ENCODE assay signal across 2 cellular contexts in the genomic region with DNA sequence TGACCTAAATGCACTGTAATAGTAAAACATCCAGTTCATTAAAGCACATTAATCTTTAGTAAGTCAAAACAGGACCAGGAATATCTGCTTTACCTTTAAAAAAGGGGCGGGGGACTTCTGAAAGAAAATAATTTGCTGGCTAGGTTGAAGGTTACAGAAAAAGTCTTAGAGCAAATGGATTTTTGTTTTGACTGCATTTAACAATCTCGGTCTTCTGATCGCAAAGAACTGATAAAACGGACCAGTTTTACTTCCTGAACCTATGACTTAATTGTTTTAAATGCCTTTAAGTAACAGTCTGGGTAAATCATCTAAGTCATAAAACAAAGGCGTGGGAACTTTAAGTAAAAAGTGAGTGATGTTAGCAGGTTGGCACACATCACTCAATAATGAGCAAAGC.
TF ChIP-seq lines count a peak whose summit lies in the region.

No MANE protein-coding gene starts in this region.

TF ChIP-seq in SK-N-SH, 30 proteins besides CTCF, POLR2A, EP300 and RAD21 (continued from another document):
- TF ChIP-seq, protein P1, sequence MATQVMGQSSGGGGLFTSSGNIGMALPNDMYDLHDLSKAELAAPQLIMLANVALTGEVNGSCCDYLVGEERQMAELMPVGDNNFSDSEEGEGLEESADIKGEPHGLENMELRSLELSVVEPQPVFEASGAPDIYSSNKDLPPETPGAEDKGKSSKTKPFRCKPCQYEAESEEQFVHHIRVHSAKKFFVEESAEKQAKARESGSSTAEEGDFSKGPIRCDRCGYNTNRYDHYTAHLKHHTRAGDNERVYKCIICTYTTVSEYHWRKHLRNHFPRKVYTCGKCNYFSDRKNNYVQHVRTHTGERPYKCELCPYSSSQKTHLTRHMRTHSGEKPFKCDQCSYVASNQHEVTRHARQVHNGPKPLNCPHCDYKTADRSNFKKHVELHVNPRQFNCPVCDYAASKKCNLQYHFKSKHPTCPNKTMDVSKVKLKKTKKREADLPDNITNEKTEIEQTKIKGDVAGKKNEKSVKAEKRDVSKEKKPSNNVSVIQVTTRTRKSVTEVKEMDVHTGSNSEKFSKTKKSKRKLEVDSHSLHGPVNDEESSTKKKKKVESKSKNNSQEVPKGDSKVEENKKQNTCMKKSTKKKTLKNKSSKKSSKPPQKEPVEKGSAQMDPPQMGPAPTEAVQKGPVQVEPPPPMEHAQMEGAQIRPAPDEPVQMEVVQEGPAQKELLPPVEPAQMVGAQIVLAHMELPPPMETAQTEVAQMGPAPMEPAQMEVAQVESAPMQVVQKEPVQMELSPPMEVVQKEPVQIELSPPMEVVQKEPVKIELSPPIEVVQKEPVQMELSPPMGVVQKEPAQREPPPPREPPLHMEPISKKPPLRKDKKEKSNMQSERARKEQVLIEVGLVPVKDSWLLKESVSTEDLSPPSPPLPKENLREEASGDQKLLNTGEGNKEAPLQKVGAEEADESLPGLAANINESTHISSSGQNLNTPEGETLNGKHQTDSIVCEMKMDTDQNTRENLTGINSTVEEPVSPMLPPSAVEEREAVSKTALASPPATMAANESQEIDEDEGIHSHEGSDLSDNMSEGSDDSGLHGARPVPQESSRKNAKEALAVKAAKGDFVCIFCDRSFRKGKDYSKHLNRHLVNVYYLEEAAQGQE (IDR thresholded peaks at IDR 0.05; ENCODE audit: low read depth, low read length): no peak
- no peak for TF ChIP-seq RFX5 (IDR thresholded peaks at IDR 0.05; ENCODE audit: low read length)
- TF ChIP-seq MXI1 (IDR thresholded peaks at IDR 0.05; ENCODE audit: low read depth, low read length): no peak
- TF ChIP-seq CHD2 (IDR thresholded peaks at IDR 0.05; ENCODE audit: low read length, partially characterized antibody): no peak
- TF ChIP-seq, protein P2, sequence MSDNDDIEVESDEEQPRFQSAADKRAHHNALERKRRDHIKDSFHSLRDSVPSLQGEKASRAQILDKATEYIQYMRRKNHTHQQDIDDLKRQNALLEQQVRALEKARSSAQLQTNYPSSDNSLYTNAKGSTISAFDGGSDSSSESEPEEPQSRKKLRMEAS (IDR thresholded peaks at IDR 0.05; ENCODE audit: low read depth): no peak
- no peak for TF ChIP-seq NRF1 (IDR thresholded peaks at IDR 0.05; ENCODE audit: low read depth, low read length)
- TF ChIP-seq RXRA (IDR thresholded peaks at IDR 0.05; ENCODE audit: borderline replicate concordance, low read depth): no peak
- no peak for TF ChIP-seq SIN3A (IDR thresholded peaks at IDR 0.05; ENCODE audit: borderline replicate concordance, low read depth, low read length)
- no peak for TF ChIP-seq JUND (IDR thresholded peaks at IDR 0.05)
- no peak for TF ChIP-seq FOXJ3 (CRISPR knock-in tag; IDR thresholded peaks at IDR 0.05)
- TF ChIP-seq, protein P3, sequence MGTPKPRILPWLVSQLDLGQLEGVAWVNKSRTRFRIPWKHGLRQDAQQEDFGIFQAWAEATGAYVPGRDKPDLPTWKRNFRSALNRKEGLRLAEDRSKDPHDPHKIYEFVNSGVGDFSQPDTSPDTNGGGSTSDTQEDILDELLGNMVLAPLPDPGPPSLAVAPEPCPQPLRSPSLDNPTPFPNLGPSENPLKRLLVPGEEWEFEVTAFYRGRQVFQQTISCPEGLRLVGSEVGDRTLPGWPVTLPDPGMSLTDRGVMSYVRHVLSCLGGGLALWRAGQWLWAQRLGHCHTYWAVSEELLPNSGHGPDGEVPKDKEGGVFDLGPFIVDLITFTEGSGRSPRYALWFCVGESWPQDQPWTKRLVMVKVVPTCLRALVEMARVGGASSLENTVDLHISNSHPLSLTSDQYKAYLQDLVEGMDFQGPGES (IDR thresholded peaks at IDR 0.05; ENCODE audit: low read depth, low read length): no peak
- no peak for TF ChIP-seq NFIC (IDR thresholded peaks at IDR 0.05; ENCODE audit: borderline replicate concordance)

TF ChIP-seq in SK-N-SH treated with all-trans-retinoic acid at 6 μM for 48 hours, 23 proteins besides CTCF, POLR2A, EP300 and RAD21 (continued from another document):
- TF ChIP-seq, protein P4, sequence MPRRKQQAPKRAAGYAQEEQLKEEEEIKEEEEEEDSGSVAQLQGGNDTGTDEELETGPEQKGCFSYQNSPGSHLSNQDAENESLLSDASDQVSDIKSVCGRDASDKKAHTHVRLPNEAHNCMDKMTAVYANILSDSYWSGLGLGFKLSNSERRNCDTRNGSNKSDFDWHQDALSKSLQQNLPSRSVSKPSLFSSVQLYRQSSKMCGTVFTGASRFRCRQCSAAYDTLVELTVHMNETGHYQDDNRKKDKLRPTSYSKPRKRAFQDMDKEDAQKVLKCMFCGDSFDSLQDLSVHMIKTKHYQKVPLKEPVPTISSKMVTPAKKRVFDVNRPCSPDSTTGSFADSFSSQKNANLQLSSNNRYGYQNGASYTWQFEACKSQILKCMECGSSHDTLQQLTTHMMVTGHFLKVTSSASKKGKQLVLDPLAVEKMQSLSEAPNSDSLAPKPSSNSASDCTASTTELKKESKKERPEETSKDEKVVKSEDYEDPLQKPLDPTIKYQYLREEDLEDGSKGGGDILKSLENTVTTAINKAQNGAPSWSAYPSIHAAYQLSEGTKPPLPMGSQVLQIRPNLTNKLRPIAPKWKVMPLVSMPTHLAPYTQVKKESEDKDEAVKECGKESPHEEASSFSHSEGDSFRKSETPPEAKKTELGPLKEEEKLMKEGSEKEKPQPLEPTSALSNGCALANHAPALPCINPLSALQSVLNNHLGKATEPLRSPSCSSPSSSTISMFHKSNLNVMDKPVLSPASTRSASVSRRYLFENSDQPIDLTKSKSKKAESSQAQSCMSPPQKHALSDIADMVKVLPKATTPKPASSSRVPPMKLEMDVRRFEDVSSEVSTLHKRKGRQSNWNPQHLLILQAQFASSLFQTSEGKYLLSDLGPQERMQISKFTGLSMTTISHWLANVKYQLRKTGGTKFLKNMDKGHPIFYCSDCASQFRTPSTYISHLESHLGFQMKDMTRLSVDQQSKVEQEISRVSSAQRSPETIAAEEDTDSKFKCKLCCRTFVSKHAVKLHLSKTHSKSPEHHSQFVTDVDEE (CRISPR knock-in tag; IDR thresholded peaks at IDR 0.05): no peak
- no peak for TF ChIP-seq ZNF565 (CRISPR knock-in tag; conservative IDR thresholded peaks at IDR 0.05; ENCODE audit: low read depth)
- no peak for TF ChIP-seq ZFP3 (CRISPR knock-in tag; IDR thresholded peaks at IDR 0.05)
- TF ChIP-seq RARB (CRISPR knock-in tag; IDR thresholded peaks at IDR 0.05): no peak
- no peak for TF ChIP-seq ISL1 (CRISPR knock-in tag; IDR thresholded peaks at IDR 0.05)
- TF ChIP-seq TCF4 (CRISPR knock-in tag; IDR thresholded peaks at IDR 0.05; ENCODE audit: borderline replicate concordance): no peak
- TF ChIP-seq ZNF70 (CRISPR knock-in tag; IDR thresholded peaks at IDR 0.05): no peak
- TF ChIP-seq CSDC2 (CRISPR knock-in tag; IDR thresholded peaks at IDR 0.05): no peak
- no peak for TF ChIP-seq ZFP30 (CRISPR knock-in tag; IDR thresholded peaks at IDR 0.05)
- TF ChIP-seq, protein P5, sequence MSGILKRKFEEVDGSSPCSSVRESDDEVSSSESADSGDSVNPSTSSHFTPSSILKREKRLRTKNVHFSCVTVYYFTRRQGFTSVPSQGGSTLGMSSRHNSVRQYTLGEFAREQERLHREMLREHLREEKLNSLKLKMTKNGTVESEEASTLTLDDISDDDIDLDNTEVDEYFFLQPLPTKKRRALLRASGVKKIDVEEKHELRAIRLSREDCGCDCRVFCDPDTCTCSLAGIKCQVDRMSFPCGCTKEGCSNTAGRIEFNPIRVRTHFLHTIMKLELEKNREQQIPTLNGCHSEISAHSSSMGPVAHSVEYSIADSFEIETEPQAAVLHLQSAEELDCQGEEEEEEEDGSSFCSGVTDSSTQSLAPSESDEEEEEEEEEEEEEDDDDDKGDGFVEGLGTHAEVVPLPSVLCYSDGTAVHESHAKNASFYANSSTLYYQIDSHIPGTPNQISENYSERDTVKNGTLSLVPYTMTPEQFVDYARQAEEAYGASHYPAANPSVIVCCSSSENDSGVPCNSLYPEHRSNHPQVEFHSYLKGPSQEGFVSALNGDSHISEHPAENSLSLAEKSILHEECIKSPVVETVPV (CRISPR knock-in tag; IDR thresholded peaks at IDR 0.05): no peak
